Comparison of ENCODE assay signal across 8 cellular contexts in the genomic region with DNA sequence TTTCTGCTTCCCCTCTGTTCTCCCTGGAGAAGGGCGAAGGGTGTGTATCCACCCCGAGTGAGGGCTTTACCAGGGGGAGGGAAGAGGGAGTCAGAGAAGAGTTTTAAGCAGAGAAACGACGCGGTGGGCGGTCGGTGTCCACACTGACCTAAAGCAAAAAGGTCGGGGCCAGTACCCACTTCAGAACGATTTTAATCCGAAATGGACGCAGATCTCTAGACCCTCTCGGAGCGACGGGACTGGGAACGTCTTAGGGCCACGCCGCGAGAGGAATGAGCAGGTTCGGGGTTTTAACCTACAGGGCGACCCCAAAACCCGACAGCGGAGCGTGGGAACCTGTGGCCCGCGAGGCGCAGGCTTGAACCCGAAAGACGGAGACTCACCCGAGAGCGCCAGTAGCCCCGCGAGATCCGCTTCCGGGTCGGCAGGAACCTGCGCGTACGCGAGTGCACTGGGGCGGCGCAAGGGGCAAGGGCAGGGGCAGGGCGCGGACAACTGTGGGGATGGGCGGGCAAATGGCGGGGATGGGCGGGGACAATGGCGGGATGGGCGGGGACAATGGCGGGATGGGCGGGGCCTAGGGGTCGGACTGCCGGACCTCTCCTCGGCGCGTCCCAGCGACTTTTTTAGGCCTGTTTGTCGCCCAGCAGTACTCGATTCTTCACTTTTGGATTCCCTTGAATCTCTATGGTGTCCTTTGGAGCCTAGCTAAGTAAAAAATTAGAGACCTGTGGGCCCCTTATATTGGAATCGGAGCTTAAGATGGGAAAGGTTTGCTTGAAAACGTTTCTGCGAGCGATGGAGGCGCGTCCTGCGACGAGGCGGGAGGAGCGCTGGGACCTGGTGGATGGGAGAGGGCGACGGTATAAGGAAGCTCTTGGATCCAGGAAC. TPM values are rescaled to one million over a fixed set of nuclear protein-coding genes. Genes with fewer than 3 reads are reported as not detected.
DNase-seq lines count a peak whose midpoint lies in the region; ATAC-seq and TF ChIP-seq lines count a peak whose summit lies in the region.

Gene ZNF677 (minus strand): TSS at position 423 of the 891 bp plus-strand sequence. CDS start 3,323 bp downstream, outside the sequence.

- H3K36me3 ChIP-seq in PC-9 (ENCODE audit: low read depth): no peaks in the 10 kb centered on the region

- no peaks in the 10 kb centered on the region for H3K9me2 ChIP-seq in PC-9 (ENCODE audit: insufficient read depth)

- DNase-seq in GM03348 (ENCODE audit: low spot score) (peak; percentile 97), PC-9 (peak; percentile 54 to 74), activated gamma-delta T cell treated with Interleukin-2 at 50 U/mL for 16 hours (peak; percentile 82), foreskin fibroblast (peak; percentile 91 to 97), nephron progenitor cell (peak; percentile 79)
- DNase-seq in stimulated activated effector memory CD8-positive, alpha-beta T cell treated with anti-CD3 and anti-CD28 coated beads, Interleukin-12 subunit alpha, Interleukin-12 subunit beta, amount 100 ng/mL, for 72 hours (ENCODE audit: low spot score in 2 of 2): peak; percentile 31 to 79

- H4K20me1 ChIP-seq in PC-9 (ENCODE audit: insufficient read depth): no peaks in the 10 kb centered on the region

- peak within 1 kb of the TSS; percentile 92 for H3K4me3 Mint-ChIP-seq in nephron progenitor cell
- H3K4me3 Mint-ChIP-seq in stimulated activated effector memory CD8-positive, alpha-beta T cell treated with anti-CD3 and anti-CD28 coated beads, Interleukin-12 subunit alpha, Interleukin-12 subunit beta, amount 100 ng/mL, for 72 hours: peak within 1 kb of the TSS; percentile 77

- BruUV-seq in PC-9 (replicated peaks; lab: Mats Ljungman, UMichigan): TSS peak; percentile 86

- peaks cover 8% of the 10 kb centered on the region for H3K27me3 Mint-ChIP-seq in nephron progenitor cell (ENCODE audit: low read depth, poor library complexity)

- 0 out of 2 replicates have a peak, but pooled peaks cover 6% of the 10 kb centered on the region for H3K4me1 ChIP-seq in PC-9 (replicated peaks; ENCODE audit: insufficient read depth)

- no peaks in the 10 kb centered on the region; the same call in 1 of the 2 replicates for H3K27me3 ChIP-seq in PC-9 (ENCODE audit: insufficient read depth, low read depth)

- H3K4me3 ChIP-seq in PC-9 (peak within 1 kb of the TSS; percentile 62), foreskin fibroblast (ENCODE audit: low read depth in 1 of 2, low read length in 2 of 2) (peak within 1 kb of the TSS; percentile 85 to 93)

- intact Hi-C loops in PC-9 (cut with micrococcal nuclease; ENCODE audit: unreplicated experiment): no loop called here

- H3K27ac ChIP-seq in PC-9: 0 out of 2 replicates have a peak within 1 kb of the TSS, but pooled peaks have one; percentile 38

- POLR2A ChIA-PET in PC-9 (lab: Charles Lee; ENCODE audit: unreplicated experiment): no interaction called here

- H3K79me2 ChIP-seq in PC-9 (ENCODE audit: low read depth): no peaks in the 10 kb centered on the region

- H3K4me1 Mint-ChIP-seq in nephron progenitor cell: peaks cover 10% of the 10 kb centered on the region
- H3K4me1 Mint-ChIP-seq in stimulated activated effector memory CD8-positive, alpha-beta T cell treated with anti-CD3 and anti-CD28 coated beads, Interleukin-12 subunit alpha, Interleukin-12 subunit beta, amount 100 ng/mL, for 72 hours: peaks cover 12% of the 10 kb centered on the region

- TF ChIP-seq CTCF in PC-9 (conservative IDR thresholded peaks at IDR 0.05): no peak
- no peak for TF ChIP-seq CTCF in foreskin fibroblast (IDR thresholded peaks at IDR 0.05; ENCODE audit: low read depth, low read length)
- no peak for TF ChIP-seq CTCF in nephron progenitor cell (IDR thresholded peaks at IDR 0.05)

- peak; percentile 100 for ATAC-seq in stimulated activated effector memory CD8-positive, alpha-beta T cell treated with anti-CD3 and anti-CD28 coated beads, Interleukin-12 subunit alpha, Interleukin-12 subunit beta, amount 100 ng/mL, for 72 hours
- no peak for ATAC-seq in GM18502 (IDR thresholded peaks at IDR 0.05; ENCODE audit: poor library complexity, unreplicated experiment)
- no peak for ATAC-seq in HG03457 (IDR thresholded peaks at IDR 0.05; ENCODE audit: unreplicated experiment)

- H3F3A ChIP-seq in PC-9 (ENCODE audit: insufficient read depth, low read depth): no peaks in the 10 kb centered on the region; the same call in 1 of the 2 replicates

- CTCF ChIA-PET in PC-9 (lab: Charles Lee): no interaction called here

- peak within 1 kb of the TSS; percentile 94 for H3K27ac Mint-ChIP-seq in nephron progenitor cell
- no peak within 1 kb of the TSS for H3K27ac Mint-ChIP-seq in stimulated activated effector memory CD8-positive, alpha-beta T cell treated with anti-CD3 and anti-CD28 coated beads, Interleukin-12 subunit alpha, Interleukin-12 subunit beta, amount 100 ng/mL, for 72 hours

- H3K9me3 Mint-ChIP-seq in nephron progenitor cell: peaks cover 92% of the 10 kb centered on the region
- peaks cover 27% of the 10 kb centered on the region for H3K9me3 Mint-ChIP-seq in stimulated activated effector memory CD8-positive, alpha-beta T cell treated with anti-CD3 and anti-CD28 coated beads, Interleukin-12 subunit alpha, Interleukin-12 subunit beta, amount 100 ng/mL, for 72 hours

- peak within 1 kb of the TSS; percentile 90 for H2AFZ ChIP-seq in PC-9

- peaks cover 22% of the 10 kb centered on the region for H3K9me3 ChIP-seq in PC-9 (ENCODE audit: insufficient read depth, low read depth)

- peaks cover 58% of the 10 kb centered on the region for H3K36me3 Mint-ChIP-seq in nephron progenitor cell (ENCODE audit: low read depth)
- H3K36me3 Mint-ChIP-seq in stimulated activated effector memory CD8-positive, alpha-beta T cell treated with anti-CD3 and anti-CD28 coated beads, Interleukin-12 subunit alpha, Interleukin-12 subunit beta, amount 100 ng/mL, for 72 hours: peaks cover 26% of the 10 kb centered on the region

- peak within 1 kb of the TSS; percentile 82 for H3K4me2 ChIP-seq in PC-9

RNA-seq across cellular contexts. Expression of gene ZNF677, which starts in this region (rescaled TPM):
- 10.2 and 14.5 TPM in 2 replicates for total RNA-seq in PC-9 (2021)
